8 cellular contexts compared by ENCODE assay signal in the genomic region with DNA sequence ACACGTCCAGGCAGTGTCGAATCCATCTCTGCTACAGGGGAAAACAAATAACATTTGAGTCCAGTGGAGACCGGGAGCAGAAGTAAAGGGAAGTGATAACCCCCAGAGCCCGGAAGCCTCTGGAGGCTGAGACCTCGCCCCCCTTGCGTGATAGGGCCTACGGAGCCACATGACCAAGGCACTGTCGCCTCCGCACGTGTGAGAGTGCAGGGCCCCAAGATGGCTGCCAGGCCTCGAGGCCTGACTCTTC. TPM values are rescaled to one million over a fixed set of nuclear protein-coding genes. Genes with fewer than 3 reads are reported as not detected.
DNase-seq lines count a peak whose midpoint lies in the region; ATAC-seq and TF ChIP-seq lines count a peak whose summit lies in the region.

No MANE protein-coding gene starts in this region.

- H3K4me3 ChIP-seq in Peyer's patch (peak overlapping the region; percentile 45 to 93 (median 52)), esophagus muscularis mucosa (peak overlapping the region; percentile 85 to 100 (median 98)), sigmoid colon (peak overlapping the region; percentile 21 to 83 (median 59))

- no peaks in the 10 kb centered on the region for H3K27me3 ChIP-seq in Peyer's patch
- no peaks in the 10 kb centered on the region for H3K27me3 ChIP-seq in esophagus muscularis mucosa
- no peaks in the 10 kb centered on the region for H3K27me3 ChIP-seq in sigmoid colon

- H3K36me3 ChIP-seq in Peyer's patch (peaks cover 0 to 60% (median 0%) of the 10 kb centered on the region in 3 donors), esophagus muscularis mucosa (peaks cover 51 to 73% (median 70%) of the 10 kb centered on the region in 4 donors), sigmoid colon (peaks cover 38 to 71% (median 55%) of the 10 kb centered on the region in 4 donors)

- H3K9me3 ChIP-seq in Peyer's patch, result no peaks in the 10 kb centered on the region
- H3K9me3 ChIP-seq in esophagus muscularis mucosa, result no peaks in the 10 kb centered on the region
- H3K9me3 ChIP-seq in sigmoid colon, result no peaks in the 10 kb centered on the region

- intact Hi-C loops in esophagus muscularis mucosa (cut with DNase I), result no loop called here
- intact Hi-C loops in sigmoid colon (cut with DNase I), result loop anchor here (2.0 to 5.0 kb wide), 2 partner anchors 89 to 265 kb away; a partner anchor contains a TSS

- TF ChIP-seq EP300 in esophagus muscularis mucosa (IDR thresholded peaks at IDR 0.05) (no peak), sigmoid colon (IDR thresholded peaks at IDR 0.05) (peak in 1 of 4 donors; percentile 65)

- no peak for ATAC-seq in HG03108 (IDR thresholded peaks at IDR 0.05; ENCODE audit: unreplicated experiment)

- peak overlapping the region; percentile 92 to 100 (median 96) for H3K27ac ChIP-seq in Peyer's patch
- H3K27ac ChIP-seq in esophagus muscularis mucosa (replicated peaks in 1 of 4), result peak overlapping the region; percentile 94 to 100 (median 98)
- H3K27ac ChIP-seq in sigmoid colon, result peak overlapping the region; percentile 89 to 100 (median 94)

- 8% methylated on average over 4 of the region's 11 CpGs for WGBS in esophagus muscularis mucosa
- WGBS in sigmoid colon, 2 donors, result 0% methylated on average over 11 of the region's 11 CpGs

- TF ChIP-seq POLR2A in Peyer's patch (IDR thresholded peaks at IDR 0.05), result no peak
- peak; percentile 13 for TF ChIP-seq POLR2A in esophagus muscularis mucosa (IDR thresholded peaks at IDR 0.05; ENCODE audit: low read depth)
- TF ChIP-seq POLR2A in sigmoid colon (IDR thresholded peaks at IDR 0.05), result no peak

- DNase-seq in NOMO-1 treated with dmso at 0.1 percent for 144 hours (lab: John Stamatoyannopoulos, UW; ENCODE audit: unreplicated experiment), result peak; percentile 100
- no peak for DNase-seq in NOMO-1 treated with DMSO at 0.1 percent for 48 hours (lab: John Stamatoyannopoulos, UW; ENCODE audit: unreplicated experiment)
- DNase-seq in Peyer's patch, result peak in 2 of 3 donors; percentile 100
- no peak for DNase-seq in esophagus muscularis mucosa (ENCODE audit: extremely low spot score)
- DNase-seq in sigmoid colon, result no peak
- DNase-seq in stimulated activated CD4-positive, alpha-beta T cell treated with anti-CD3 and anti-CD28 coated beads, Interleukin-1b, Interleukin-23, amount 100 ng/mL, for 48 hours, result no peak
- DNase-seq in NCI-H146 (lab: John Stamatoyannopoulos, UW), result no peak

- H3K4me1 ChIP-seq in Peyer's patch (peaks cover 2 to 47% (median 13%) of the 10 kb centered on the region in 4 donors), esophagus muscularis mucosa (peaks cover 35 to 46% (median 42%) of the 10 kb centered on the region in 4 donors), sigmoid colon (peaks cover 0 to 36% (median 34%) of the 10 kb centered on the region in 4 donors)

- TF ChIP-seq CTCF in Peyer's patch (IDR thresholded peaks at IDR 0.05), result no peak
- no peak for TF ChIP-seq CTCF in esophagus muscularis mucosa (IDR thresholded peaks at IDR 0.05)
- TF ChIP-seq CTCF in sigmoid colon (IDR thresholded peaks at IDR 0.05), result no peak

RNA-seq across cellular contexts. Expression of a gene that starts 7.2 kb away (rescaled TPM):
- total RNA-seq in Peyer's patch, result 100 to 1,000 TPM in 3 of 4 donors, 10 to 100 TPM in 1; 42.1 to 149 (median 124) TPM
- total RNA-seq in esophagus muscularis mucosa, result 10 to 100 TPM; 34.5 to 70.7 (median 44.7) TPM
- 10 to 100 TPM; 24.6 to 56.4 (median 37.0) TPM for total RNA-seq in sigmoid colon
- 100 to 1,000 TPM in 2 of 3 donors, 10 to 100 TPM in 1; 58.3 to 161 (median 118) TPM for polyA plus RNA-seq in sigmoid colon

RNA-seq across cellular contexts. Expression of a gene that starts 10.5 kb away (rescaled TPM):
- total RNA-seq in Peyer's patch (10 to 100 TPM; 31.4 to 47.7 (median 43.7) TPM), esophagus muscularis mucosa (10 to 100 TPM; 54.0 to 79.1 (median 72.4) TPM), sigmoid colon (10 to 100 TPM; 73.5 to 91.1 (median 81.1) TPM)
- polyA plus RNA-seq in sigmoid colon, result 10 to 100 TPM; 28.2 to 55.4 (median 35.6) TPM

RNA-seq across cellular contexts. Expression of a gene that starts 11.4 kb away (rescaled TPM):
- total RNA-seq in Peyer's patch, result 100 to 1,000 TPM in 3 of 4 donors, 10 to 100 TPM in 1; 37.1 to 236 (median 125) TPM
- total RNA-seq in esophagus muscularis mucosa, result 10 to 100 TPM; 26.0 to 50.4 (median 31.5) TPM
- total RNA-seq in sigmoid colon, result 10 to 100 TPM; 38.5 to 67.1 (median 50.8) TPM
- 100 to 1,000 TPM in 1 of 3 donors, 10 to 100 TPM in 2; 38.4 to 121 (median 45.3) TPM for polyA plus RNA-seq in sigmoid colon

RNA-seq across cellular contexts. Expression of a gene that starts 13.7 kb away (rescaled TPM):
- total RNA-seq in Peyer's patch, result 10 to 100 TPM in 3 of 4 donors, 1 to 10 TPM in 1; 5.0 to 54.4 (median 38.7) TPM
- total RNA-seq in esophagus muscularis mucosa, result 10 to 100 TPM; 13.4 to 25.8 (median 22.4) TPM
- 10 to 100 TPM; 20.2 to 41.0 (median 24.5) TPM for total RNA-seq in sigmoid colon
- polyA plus RNA-seq in sigmoid colon, result 100 to 1,000 TPM in 1 of 3 donors, 10 to 100 TPM in 2; 15.6 to 108 (median 21.0) TPM

RNA-seq across cellular contexts. Expression of a gene that starts 17.6 kb away (rescaled TPM):
- total RNA-seq in Peyer's patch, result 1 to 10 TPM in 3 of 4 donors, not detected in 1; 1.9 to 2.7 (median 2.4) TPM
- 10 to 100 TPM in 2 of 4 donors, 1 to 10 TPM in 2; 2.9 to 14.6 (median 10.9) TPM for total RNA-seq in esophagus muscularis mucosa
- total RNA-seq in sigmoid colon, result 10 to 100 TPM in 2 of 4 donors, 1 to 10 TPM in 2; 2.5 to 15.3 (median 10.5) TPM
- 1 to 10 TPM in 2 of 3 donors, not detected in 1; 1.2 TPM for polyA plus RNA-seq in sigmoid colon

Comparison
In these comparisons a context has a peak if more than half of its experiments do, and no peak if none do; other contexts are left out.
1. DNase-seq: peak in NOMO-1 treated with dmso at 0.1 percent for 144 hours (single experiment) and Peyer's patch (2 of 3); none in NOMO-1 treated with DMSO at 0.1 percent for 48 hours (single experiment), esophagus muscularis mucosa (single experiment), sigmoid colon (single experiment), stimulated activated CD4-positive, alpha-beta T cell treated with anti-CD3 and anti-CD28 coated beads, Interleukin-1b, Interleukin-23, amount 100 ng/mL, for 48 hours (single experiment) and NCI-H146 (single experiment).
2. Peak in every context shown above with its lines, with median percentiles within 50 percentile points of each other: H3K27ac ChIP-seq and H3K4me3 ChIP-seq.